Comparison of ENCODE assay signal across 1 cellular context in genomic region chr7:1056006-1056784, GRCh38.
A peak's percentile ranks its signal among the peaks of the same experiment; 100 is the strongest.
TF ChIP-seq lines count a peak whose summit lies in the region.

No MANE protein-coding gene starts in this region.

TF ChIP-seq in GM12878, 131 proteins besides CTCF, POLR2A, EP300 and RAD21:
- TF ChIP-seq EED (IDR thresholded peaks at IDR 0.05; ENCODE audit: low read depth) (no peak), TCF12 (IDR thresholded peaks at IDR 0.05; ENCODE audit: low read depth, low read length) (0 out of 2 replicates have a peak, but pooled peaks have one; percentile 30), BHLHE40 (IDR thresholded peaks at IDR 0.05; ENCODE audit: borderline replicate concordance in 1 of 2, low read depth in 2 of 2, low read length in 1 of 2) (peak in 1 of 2 experiments; percentile 34; a peak in 1 of 4 replicates), MLLT1 (IDR thresholded peaks at IDR 0.05) (no peak)
